21 cellular contexts compared by ENCODE assay signal in the genomic region with DNA sequence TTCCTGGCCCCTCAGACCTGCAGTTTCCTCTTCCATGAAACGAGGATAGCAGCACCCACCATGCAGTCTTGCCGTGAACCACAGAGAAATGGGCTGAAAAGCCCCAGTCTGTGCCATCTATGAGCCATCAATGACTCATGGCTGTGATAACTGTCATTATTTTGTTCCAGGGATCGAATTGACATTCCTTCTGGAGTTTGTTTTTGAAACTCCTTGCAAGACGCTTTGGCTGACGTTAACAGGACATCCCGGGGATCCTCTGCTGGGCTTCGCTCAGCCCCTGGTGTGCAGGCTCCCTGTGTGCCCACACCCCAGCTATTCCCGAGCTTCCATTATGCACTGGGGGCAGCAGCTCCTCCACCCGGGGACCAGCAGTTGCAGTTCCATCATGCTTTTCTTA. TPM values are rescaled to one million over a fixed set of nuclear protein-coding genes. Genes with fewer than 3 reads are reported as not detected.
DNase-seq lines count a peak whose midpoint lies in the region; ATAC-seq and TF ChIP-seq lines count a peak whose summit lies in the region.
"Had no signal": no experiment of that assay in that cellular context is flagged by ENCODE, and none has a peak within 500 bp of the region (broad histone marks: within the 10 kb centered on the region; RNA-seq: fewer than 3 reads in every experiment).

No MANE protein-coding gene starts in this region.

- H3K9me3 ChIP-seq in RWPE2 (ENCODE audit: severe bottlenecking) (no peaks in the 10 kb centered on the region), osteoblast (ENCODE audit: low read depth, low read length) (no peaks in the 10 kb centered on the region), HAP-1 (no peaks in the 10 kb centered on the region), mucosa of descending colon (no peaks in the 10 kb centered on the region)
- H3K9me3 ChIP-seq: esophagus muscularis mucosa, Peyer's patch had no signal

- H3K27me3 ChIP-seq in RWPE2 (ENCODE audit: insufficient read depth, poor library complexity, severe bottlenecking), result no peaks in the 10 kb centered on the region
- H3K27me3 ChIP-seq in osteoblast (ENCODE audit: insufficient read depth, low read length), result no peaks in the 10 kb centered on the region
- H3K27me3 ChIP-seq in HAP-1 (ENCODE audit: low read depth), result no peaks in the 10 kb centered on the region
- H3K27me3 ChIP-seq: esophagus muscularis mucosa, Peyer's patch had no signal

- H3K79me2 ChIP-seq in osteoblast (ENCODE audit: insufficient read depth, low read length), result no peaks in the 10 kb centered on the region

- H3K27ac Mint-ChIP-seq in endothelial cell (ENCODE audit: unreplicated experiment), result no peak overlapping the region
- H3K27ac Mint-ChIP-seq: activated T-helper 17 cell treated with anti-CD3 and anti-CD28 coated beads, Interleukin-2, amount 50 U/mL, for 72 hours; dendritic cell treated with granulocyte-macrophage colony-stimulating factor and Interleukin-4, amounts not matched to agents 40 ng/mL and 50 ng/mL, for 4 days had no signal

- in situ Hi-C loops in HAP-1 (cut with MboI; ENCODE audit: low sequenced_read_pairs), result no loop called here

- H2AFZ ChIP-seq in osteoblast (ENCODE audit: low read length), result peak overlapping the region; percentile 14

- TF ChIP-seq CTCF in RWPE2 (IDR thresholded peaks at IDR 0.05; ENCODE audit: poor library complexity, severe bottlenecking) (no peak), osteoblast (IDR thresholded peaks at IDR 0.05; ENCODE audit: extremely low read depth, low read depth, low read length) (no peak), endothelial cell (IDR thresholded peaks at IDR 0.05; ENCODE audit: unreplicated experiment) (no peak), mucosa of descending colon (IDR thresholded peaks at IDR 0.05) (no peak)

- H3K36me3 Mint-ChIP-seq in endothelial cell (ENCODE audit: low read depth, unreplicated experiment), result peaks cover 14% of the 10 kb centered on the region

- H3K27ac ChIP-seq in RWPE2 (ENCODE audit: poor library complexity, severe bottlenecking) (no peak overlapping the region), osteoblast (ENCODE audit: low read depth, low read length) (no peak overlapping the region)
- H3K27ac ChIP-seq: esophagus muscularis mucosa, Peyer's patch, skin epidermis had no signal

- H3K4me1 ChIP-seq in RWPE2 (ENCODE audit: insufficient read depth, poor library complexity, severe bottlenecking) (no peaks in the 10 kb centered on the region), osteoblast (ENCODE audit: insufficient read depth, low read length) (peaks cover 18% of the 10 kb centered on the region), HAP-1 (no peaks in the 10 kb centered on the region), mucosa of descending colon (ENCODE audit: low read depth) (no peaks in the 10 kb centered on the region)
- H3K4me1 ChIP-seq: esophagus muscularis mucosa, Peyer's patch had no signal

- H3K36me3 ChIP-seq in RWPE2 (ENCODE audit: low read depth) (no peaks in the 10 kb centered on the region), osteoblast (ENCODE audit: insufficient read depth, low read length) (peaks cover 5% of the 10 kb centered on the region), HAP-1 (replicated peaks) (no peaks in the 10 kb centered on the region), mucosa of descending colon (ENCODE audit: low read depth) (no peaks in the 10 kb centered on the region)

- intact Hi-C loops in mucosa of descending colon (cut with DNase I, micrococcal nuclease), result no loop called here

- no peaks in the 10 kb centered on the region for H4K20me1 ChIP-seq in osteoblast (ENCODE audit: insufficient read depth, low read length)

- H3K27me3 Mint-ChIP-seq in endothelial cell (ENCODE audit: unreplicated experiment), result peaks cover 2% of the 10 kb centered on the region
- H3K27me3 Mint-ChIP-seq: activated T-helper 17 cell treated with anti-CD3 and anti-CD28 coated beads, Interleukin-2, amount 50 U/mL, for 72 hours; dendritic cell treated with granulocyte-macrophage colony-stimulating factor and Interleukin-4, amounts not matched to agents 40 ng/mL and 50 ng/mL, for 4 days had no signal

- no peak overlapping the region for H3K4me3 ChIP-seq in RWPE2 (ENCODE audit: severe bottlenecking)
- H3K4me3 ChIP-seq in osteoblast (ENCODE audit: insufficient read depth, low read length), result peak overlapping the region; percentile 29
- H3K4me3 ChIP-seq in HAP-1, result no peak overlapping the region
- H3K4me3 ChIP-seq in mucosa of descending colon, result no peak overlapping the region
- H3K4me3 ChIP-seq: esophagus muscularis mucosa, Peyer's patch, skin epidermis had no signal

- H3K4me2 ChIP-seq in osteoblast (ENCODE audit: insufficient read depth, low read length), result peak overlapping the region; percentile 41

- ATAC-seq in RWPE2 (ENCODE audit: low read depth) (peak; percentile 46; the same call in 1 of the 3 replicates), mucosa of descending colon (no peak)
- ATAC-seq: activated T-helper 17 cell treated with anti-CD3 and anti-CD28 coated beads, Interleukin-2, amount 50 U/mL, for 72 hours had no signal

- DNase-seq in ELR (ENCODE audit: low read depth) (peak; percentile 89), RWPE2 (ENCODE audit: low spot score) (no peak), dermis blood vessel endothelial cell (peak; percentile 45), osteoblast (ENCODE audit: insufficient read length, low spot score, missing footprints) (peak; percentile 95), HAP-1 (ENCODE audit: low spot score in 2 of 2) (no peak), DMS114 treated with DMSO at 0.1 percent for 48 hours (lab: John Stamatoyannopoulos, UW; ENCODE audit: unreplicated experiment) (no peak), endothelial cell (ENCODE audit: low spot score) (no peak), mucosa of descending colon (no peak)
- DNase-seq: activated CD4-positive, CD25-positive, alpha-beta regulatory T cell; anterior cingulate cortex; DMS 273 treated with DMSO at 0.1 percent for 48 hours; hypothalamus; NCI-H2029 treated with DMSO at 0.1 percent for 48 hours; NCI-H69; Peyer's patch; stimulated activated CD4-positive, alpha-beta T cell treated with anti-CD3 and anti-CD28 coated beads, Interleukin-4, amount 100 ng/mL, for 4 hours; T-helper 1 cell had no signal

- no peak overlapping the region for H3K4me3 Mint-ChIP-seq in endothelial cell (ENCODE audit: unreplicated experiment)
- H3K4me3 Mint-ChIP-seq: activated T-helper 17 cell treated with anti-CD3 and anti-CD28 coated beads, Interleukin-2, amount 50 U/mL, for 72 hours; dendritic cell treated with granulocyte-macrophage colony-stimulating factor and Interleukin-4, amounts not matched to agents 40 ng/mL and 50 ng/mL, for 4 days had no signal

- H3K4me1 Mint-ChIP-seq in endothelial cell (ENCODE audit: unreplicated experiment), result peaks cover under 1% of the 10 kb centered on the region
- H3K4me1 Mint-ChIP-seq: activated T-helper 17 cell treated with anti-CD3 and anti-CD28 coated beads, Interleukin-2, amount 50 U/mL, for 72 hours had no signal

- H3K9me3 Mint-ChIP-seq in endothelial cell (ENCODE audit: unreplicated experiment), result no peaks in the 10 kb centered on the region
- H3K9me3 Mint-ChIP-seq: activated T-helper 17 cell treated with anti-CD3 and anti-CD28 coated beads, Interleukin-2, amount 50 U/mL, for 72 hours; dendritic cell treated with granulocyte-macrophage colony-stimulating factor and Interleukin-4, amounts not matched to agents 40 ng/mL and 50 ng/mL, for 4 days had no signal

RNA-seq across cellular contexts. Expression of a gene that starts 33.8 kb away (rescaled TPM):
- total RNA-seq in dermis blood vessel endothelial cell, result 14.0 and 26.9 TPM in 2 replicates
- 34.4 and 35.7 TPM in 2 replicates for total RNA-seq in osteoblast
- 41.6 TPM for total RNA-seq in endothelial cell (ENCODE audit: unreplicated experiment)
- 10 to 100 TPM; 29.9 to 45.5 (median 42.0) TPM for total RNA-seq in mucosa of descending colon

RNA-seq across cellular contexts. Expression of a gene that starts 34.1 kb away (rescaled TPM):
- total RNA-seq in dermis blood vessel endothelial cell (18.2 and 34.2 TPM in 2 replicates), osteoblast (31.1 and 31.2 TPM in 2 replicates), endothelial cell (ENCODE audit: unreplicated experiment) (40.7 TPM), mucosa of descending colon (10 to 100 TPM; 18.9 to 30.0 (median 29.8) TPM)

Comparison
In these comparisons a context has a peak if more than half of its experiments do, and no peak if none do; other contexts are left out.
1. DNase-seq: peak in ELR (single experiment), dermis blood vessel endothelial cell (single experiment) and osteoblast (single experiment); none in RWPE2 (single experiment), HAP-1 (0 of 2), DMS114 treated with DMSO at 0.1 percent for 48 hours (single experiment), endothelial cell (single experiment) and mucosa of descending colon (0 of 3).